5 cellular contexts compared by ENCODE assay signal in genomic region chr14:28842508-28842907, GRCh38.
TF ChIP-seq lines count a peak whose summit lies in the region.

No MANE protein-coding gene starts in this region.

TF ChIP-seq in A549, 52 proteins besides CTCF, POLR2A, EP300 and RAD21:
- TF ChIP-seq MAFK (IDR thresholded peaks at IDR 0.05; ENCODE audit: partially characterized antibody) = peak; percentile 48

TF ChIP-seq in IMR-90, 13 proteins besides CTCF, POLR2A, EP300 and RAD21:
- TF ChIP-seq MAFK (IDR thresholded peaks at IDR 0.05; ENCODE audit: low read depth, low read length) = 0 out of 2 replicates have a peak, but pooled peaks have one; percentile 12

TF ChIP-seq in WTC11, 78 proteins besides CTCF, POLR2A, EP300 and RAD21:
- peak; percentile 34; the same call in 1 of the 2 replicates for TF ChIP-seq NFYB (CRISPR knock-in tag; conservative IDR thresholded peaks at IDR 0.05; ENCODE audit: low read depth)

TF ChIP-seq in K562, 482 proteins besides CTCF, POLR2A, EP300 and RAD21:
- TF ChIP-seq C11orf30 (IDR thresholded peaks at IDR 0.05; ENCODE audit: low read depth) (peak; percentile 32; the same call in 1 of the 2 replicates), ZNF316 (IDR thresholded peaks at IDR 0.05) (peak; percentile 60), NFYB (IDR thresholded peaks at IDR 0.05; ENCODE audit: extremely low read depth, insufficient read length) (peak; percentile 67)

TF ChIP-seq in HepG2, 621 proteins besides CTCF, POLR2A, EP300 and RAD21:
- TF ChIP-seq MAFF (IDR thresholded peaks at IDR 0.05; ENCODE audit: low read depth, low read length) (peak; percentile 60), MAFK (conservative IDR thresholded peaks at IDR 0.05 in 1 of 2, IDR thresholded peaks at IDR 0.05 in 1 of 2; ENCODE audit: low read length in 2 of 2) (peak; percentile 42 to 71; a peak in 3 of 4 replicates)
